9 cellular contexts compared by ENCODE assay signal in genomic region chr15:58864602-58865419, GRCh38.
DNase-seq lines count a peak whose midpoint lies in the region; TF ChIP-seq lines count a peak whose summit lies in the region.
"Had no signal": no experiment of that assay in that cellular context is flagged by ENCODE, and none has a peak within 500 bp of the region (broad histone marks: within the 10 kb centered on the region; RNA-seq: fewer than 3 reads in every experiment).

No MANE protein-coding gene starts in this region.

- no peaks in the 10 kb centered on the region for H3K27me3 ChIP-seq in duodenal mucosa (ENCODE audit: control insufficient read depth in 1 of 2, insufficient read depth in 2 of 2, low read length in 2 of 2)
- H3K27me3 ChIP-seq in mesenchymal stem cell (ENCODE audit: control insufficient read depth in 1 of 2, insufficient read depth in 1 of 2, low read length in 2 of 2) = no peaks in the 10 kb centered on the region
- no peaks in the 10 kb centered on the region for H3K27me3 ChIP-seq in uterus
- H3K27me3 ChIP-seq in MG63 = no peaks in the 10 kb centered on the region

- no peak for TF ChIP-seq CTCF in uterus (IDR thresholded peaks at IDR 0.05)

- H2AK5ac ChIP-seq in mesenchymal stem cell (ENCODE audit: low read length, severe bottlenecking) = no peak overlapping the region

- H2BK5ac ChIP-seq in mesenchymal stem cell (ENCODE audit: low read depth, low read length, poor library complexity, severe bottlenecking) = no peak overlapping the region

- intact Hi-C loops in uterus (cut with DNase I; ENCODE audit: low total_unique reads) = no loop called here

- H2BK15ac ChIP-seq in mesenchymal stem cell (ENCODE audit: low read depth, poor library complexity, severe bottlenecking) = no peak overlapping the region

- no peak overlapping the region for H3K4me2 ChIP-seq in mesenchymal stem cell (ENCODE audit: low read length, poor library complexity, severe bottlenecking)

- H3K4me1 ChIP-seq in duodenal mucosa (ENCODE audit: control insufficient read depth in 1 of 2, insufficient read depth in 2 of 2, low read length in 2 of 2) (no peaks in the 10 kb centered on the region), mesenchymal stem cell (ENCODE audit: control insufficient read depth, insufficient read depth, low read depth, low read length) (no peaks in the 10 kb centered on the region), uterus (no peaks in the 10 kb centered on the region)
- H3K4me1 ChIP-seq: Caco-2 had no signal

- no peak overlapping the region for H3K18ac ChIP-seq in mesenchymal stem cell (ENCODE audit: low read depth in 1 of 2, low read length in 2 of 2)

- H3K36me3 ChIP-seq in duodenal mucosa (ENCODE audit: control insufficient read depth in 1 of 2, insufficient read depth in 2 of 2, low read length in 2 of 2) (no peaks in the 10 kb centered on the region), mesenchymal stem cell (ENCODE audit: control insufficient read depth in 1 of 2, insufficient read depth in 2 of 2, low read depth in 1 of 2, low read length in 2 of 2) (no peaks in the 10 kb centered on the region), uterus (no peaks in the 10 kb centered on the region), MG63 (peaks cover 2% of the 10 kb centered on the region; the same call in 1 of the 2 replicates)

- peak overlapping the region; percentile 19 for H2AFZ ChIP-seq in mesenchymal stem cell (ENCODE audit: low read depth, low read length)

- H4K91ac ChIP-seq in mesenchymal stem cell (ENCODE audit: low read length) = no peak overlapping the region

- H3K27ac ChIP-seq in duodenal mucosa (ENCODE audit: low read depth, low read length) (peak overlapping the region; percentile 50), mesenchymal stem cell (ENCODE audit: low read length, poor library complexity, severe bottlenecking) (no peak overlapping the region), uterus (no peak overlapping the region)

- CTCF ChIA-PET in HEK293T (lab: Yijun Ruan, JAX) = no interaction called here

- H2BK120ac ChIP-seq in mesenchymal stem cell (ENCODE audit: low read depth, low read length) = no peak overlapping the region

- H3K23ac ChIP-seq in mesenchymal stem cell (ENCODE audit: low read length in 2 of 2) = no peak overlapping the region

- POLR2A ChIA-PET in HEK293T (lab: Yijun Ruan, JAX) = no interaction called here

- no peak overlapping the region for H3K4ac ChIP-seq in mesenchymal stem cell (ENCODE audit: low read depth in 1 of 2, low read length in 2 of 2)

- H3K9me3 ChIP-seq in duodenal mucosa (ENCODE audit: control insufficient read depth in 1 of 2, low read length in 2 of 2) (no peaks in the 10 kb centered on the region), mesenchymal stem cell (ENCODE audit: control insufficient read depth, low read length) (no peaks in the 10 kb centered on the region), uterus (no peaks in the 10 kb centered on the region), MG63 (no peaks in the 10 kb centered on the region)
- H3K9me3 ChIP-seq: Caco-2 had no signal

- H3K14ac ChIP-seq in mesenchymal stem cell (ENCODE audit: low read length in 2 of 2) = peak overlapping the region in 1 of 2 experiments; percentile 79

- H3K4me3 ChIP-seq in duodenal mucosa (ENCODE audit: low read depth in 1 of 2, low read length in 2 of 2) = peak overlapping the region; percentile 80 to 82
- peak overlapping the region in 1 of 2 experiments; percentile 69 for H3K4me3 ChIP-seq in mesenchymal stem cell (ENCODE audit: insufficient read depth in 1 of 2, low read depth in 1 of 2, low read length in 2 of 2)
- H3K4me3 ChIP-seq in uterus = peak overlapping the region; percentile 12 to 36
- no peak overlapping the region for H3K4me3 ChIP-seq in MG63

- H2BK12ac ChIP-seq in mesenchymal stem cell (ENCODE audit: low read length in 2 of 2) = peak overlapping the region in 1 of 2 experiments; percentile 18

- TF ChIP-seq POLR2A in uterus (IDR thresholded peaks at IDR 0.05) = no peak

- peak overlapping the region; percentile 66 for H4K8ac ChIP-seq in mesenchymal stem cell (ENCODE audit: low read length)

- no peaks in the 10 kb centered on the region for H3K79me1 ChIP-seq in mesenchymal stem cell (replicated peaks; ENCODE audit: low read length, poor library complexity, severe bottlenecking)

- WGBS in mesenchymal stem cell = 46% methylated on average over 54 of the region's 54 CpGs

- peak; percentile 15 for DNase-seq in stimulated activated CD4-positive, alpha-beta T cell treated with anti-CD3 and anti-CD28 coated beads, Interleukin-15, amount 100 ng/mL, for 24 hours
- no peak for DNase-seq in stimulated activated CD4-positive, alpha-beta T cell treated with anti-CD3 and anti-CD28 coated beads, Interleukin-4, amount 100 ng/mL, for 24 hours
- DNase-seq in mesenchymal stem cell (no peak), uterus (peak in 1 of 2 donors; percentile 35), HEK293T (ENCODE audit: extremely low spot score) (no peak), NK-92 (lab: John Stamatoyannopoulos, UW; ENCODE audit: unreplicated experiment) (no peak), MG63 (no peak)

- peak overlapping the region; percentile 79 to 81 for H3K9ac ChIP-seq in duodenal mucosa (ENCODE audit: low read depth in 1 of 2, low read length in 2 of 2)
- H3K9ac ChIP-seq in mesenchymal stem cell (ENCODE audit: low read length) = peak overlapping the region; percentile 88

TF ChIP-seq in HEK293T, 16 proteins besides CTCF, POLR2A, EP300 and RAD21:
- TF ChIP-seq CTBP1 (IDR thresholded peaks at IDR 0.05; ENCODE audit: borderline replicate concordance) = no peak
- TF ChIP-seq ZNF384 (IDR thresholded peaks at IDR 0.05) = no peak
- no peak for TF ChIP-seq LEF1 (IDR thresholded peaks at IDR 0.05; ENCODE audit: borderline replicate concordance)
- TF ChIP-seq FOXK2 (IDR thresholded peaks at IDR 0.05) = no peak
